ENCODE assay signal across 16 cellular contexts in genomic region chrX:7144126-7144525, GRCh38.
"Had no signal": no experiment of that assay in that cellular context is flagged by ENCODE, and none has a peak within 500 bp of the region (broad histone marks: within the 10 kb centered on the region; RNA-seq: fewer than 3 reads in every experiment).

No MANE protein-coding gene starts in this region.

- H3K9me3 Mint-ChIP-seq: activated CD4-positive, alpha-beta memory T cell treated with anti-CD3 and anti-CD28 coated beads, Interleukin-2, amount 10 ng/mL, durations not matched to agents 7 days and 5 days; activated T-cell treated with anti-CD3 and anti-CD28 coated beads, Interleukin-2, amount 50 U/mL, for 72 hours; immature natural killer cell; stimulated activated naive CD8-positive, alpha-beta T cell treated with anti-CD3 and anti-CD28 coated beads, Interleukin-15, amount 100 ng/mL, for 72 hours had no signal

- H3K4me3 Mint-ChIP-seq: activated CD4-positive, alpha-beta memory T cell treated with anti-CD3 and anti-CD28 coated beads, Interleukin-2, amount 10 ng/mL, durations not matched to agents 7 days and 5 days; activated T-cell treated with anti-CD3 and anti-CD28 coated beads, Interleukin-2, amount 50 U/mL, for 72 hours; immature natural killer cell; neural progenitor cell; stimulated activated naive CD8-positive, alpha-beta T cell treated with anti-CD3 and anti-CD28 coated beads, Interleukin-15, amount 100 ng/mL, for 72 hours had no signal

- H3K36me3 Mint-ChIP-seq: immature natural killer cell had no signal

- H3K9me3 ChIP-seq: esophagus squamous epithelium, testis had no signal

- H2AFZ ChIP-seq: neural progenitor cell, parathyroid adenoma had no signal

- ATAC-seq: activated T-cell treated with anti-CD3 and anti-CD28 coated beads, Interleukin-2, amount 50 U/mL, for 72 hours; stimulated activated naive CD8-positive, alpha-beta T cell treated with anti-CD3 and anti-CD28 coated beads, Interleukin-15, amount 100 ng/mL, for 72 hours had no signal

- H3K4me1 ChIP-seq: parathyroid adenoma, testis had no signal

- H3K27me3 ChIP-seq: esophagus squamous epithelium, neural progenitor cell, testis had no signal

- H3K27ac ChIP-seq: esophagus squamous epithelium, neural progenitor cell, parathyroid adenoma, testis had no signal

- FAIRE-seq: endometrium had no signal

- H3K79me2 ChIP-seq: parathyroid adenoma had no signal

- H3K27me3 Mint-ChIP-seq: activated CD4-positive, alpha-beta memory T cell treated with anti-CD3 and anti-CD28 coated beads, Interleukin-2, amount 10 ng/mL, durations not matched to agents 7 days and 5 days; stimulated activated naive CD8-positive, alpha-beta T cell treated with anti-CD3 and anti-CD28 coated beads, Interleukin-15, amount 100 ng/mL, for 72 hours had no signal

- H3K4me2 ChIP-seq: neural progenitor cell had no signal

- H3K36me3 ChIP-seq: esophagus squamous epithelium, neural progenitor cell had no signal

- H3K4me3 ChIP-seq: esophagus squamous epithelium, neural progenitor cell, testis had no signal

- H3K27ac Mint-ChIP-seq: activated CD4-positive, alpha-beta memory T cell treated with anti-CD3 and anti-CD28 coated beads, Interleukin-2, amount 10 ng/mL, durations not matched to agents 7 days and 5 days; activated T-cell treated with anti-CD3 and anti-CD28 coated beads, Interleukin-2, amount 50 U/mL, for 72 hours; neural progenitor cell; stimulated activated naive CD8-positive, alpha-beta T cell treated with anti-CD3 and anti-CD28 coated beads, Interleukin-15, amount 100 ng/mL, for 72 hours had no signal

- DNase-seq: activated CD4-positive, alpha-beta memory T cell treated with anti-CD3 and anti-CD28 coated beads, Interleukin-2, amount 10 ng/mL, durations not matched to agents 7 days and 5 days; activated CD4-positive, CD25-positive, alpha-beta regulatory T cell treated with anti-CD3 and anti-CD28 coated beads, Interleukin-2, amount 50 U/mL, for 72 hours; activated T-cell treated with anti-CD3 and anti-CD28 coated beads, Interleukin-2, amount 50 U/mL, for 72 hours; aorta; esophagus squamous epithelium; foreskin fibroblast; immature natural killer cell; mesendoderm; retina; stimulated activated CD4-positive, alpha-beta T cell treated with anti-CD3 and anti-CD28 coated beads, Interleukin-4, amount 100 ng/mL, for 4 hours; stimulated activated naive CD8-positive, alpha-beta T cell treated with anti-CD3 and anti-CD28 coated beads, Interleukin-15, amount 100 ng/mL, for 72 hours; T-helper 9 cell; testis had no signal
